13 cellular contexts compared by ENCODE assay signal in genomic region chr9:137456864-137457405, GRCh38. TPM values are rescaled to one million over a fixed set of nuclear protein-coding genes. Genes with fewer than 3 reads are reported as not detected.
A peak's percentile ranks its signal among the peaks of the same experiment; 100 is the strongest.
DNase-seq lines count a peak whose midpoint lies in the region; ATAC-seq and TF ChIP-seq lines count a peak whose summit lies in the region.
"Had no signal": no experiment of that assay in that cellular context is flagged by ENCODE, and none has a peak within 500 bp of the region (broad histone marks: within the 10 kb centered on the region; RNA-seq: fewer than 3 reads in every experiment).

No MANE protein-coding gene starts in this region.

- H3K4me3 Mint-ChIP-seq in mesothelial cell of epicardium = peak overlapping the region; percentile 34

- H3K27ac Mint-ChIP-seq in activated naive CD4-positive, alpha-beta T cell treated with anti-CD3 and anti-CD28 coated beads, Interleukin-2, amount 50 U/mL, for 72 hours = no peak overlapping the region
- H3K27ac Mint-ChIP-seq in mesothelial cell of epicardium = peak overlapping the region; percentile 47
- H3K27ac Mint-ChIP-seq: activated T-helper 17 cell treated with anti-CD3 and anti-CD28 coated beads, Interleukin-2, amount 50 U/mL, for 72 hours had no signal

- TF ChIP-seq CTCF in left ventricle myocardium inferior (IDR thresholded peaks at IDR 0.05; ENCODE audit: borderline replicate concordance) = no peak
- TF ChIP-seq CTCF in mesothelial cell of epicardium (IDR thresholded peaks at IDR 0.05; ENCODE audit: unreplicated experiment) = no peak
- TF ChIP-seq CTCF in upper lobe of right lung (IDR thresholded peaks at IDR 0.05) = no peak

- no peaks in the 10 kb centered on the region for H3K36me3 Mint-ChIP-seq in activated naive CD4-positive, alpha-beta T cell treated with anti-CD3 and anti-CD28 coated beads, Interleukin-2, amount 50 U/mL, for 72 hours
- H3K36me3 Mint-ChIP-seq in mesothelial cell of epicardium = peaks cover 3% of the 10 kb centered on the region

- H3K9me3 Mint-ChIP-seq in activated naive CD4-positive, alpha-beta T cell treated with anti-CD3 and anti-CD28 coated beads, Interleukin-2, amount 50 U/mL, for 72 hours = no peaks in the 10 kb centered on the region
- H3K9me3 Mint-ChIP-seq in mesothelial cell of epicardium = no peaks in the 10 kb centered on the region
- H3K9me3 Mint-ChIP-seq: activated T-helper 17 cell treated with anti-CD3 and anti-CD28 coated beads, Interleukin-2, amount 50 U/mL, for 72 hours had no signal

- H3K4me3 ChIP-seq in left ventricle myocardium inferior (no peak overlapping the region), upper lobe of right lung (no peak overlapping the region)

- H3K4me1 Mint-ChIP-seq in mesothelial cell of epicardium = peaks cover 13% of the 10 kb centered on the region
- H3K4me1 Mint-ChIP-seq: activated T-helper 17 cell treated with anti-CD3 and anti-CD28 coated beads, Interleukin-2, amount 50 U/mL, for 72 hours had no signal

- H3K4me1 ChIP-seq in left ventricle myocardium inferior (peaks cover 44% of the 10 kb centered on the region), upper lobe of right lung (peaks cover 22% of the 10 kb centered on the region)

- H3K9me3 ChIP-seq in left ventricle myocardium inferior (replicated peaks) (no peaks in the 10 kb centered on the region), upper lobe of right lung (no peaks in the 10 kb centered on the region)

- peaks cover 13% of the 10 kb centered on the region for H3K36me3 ChIP-seq in left ventricle myocardium inferior
- no peaks in the 10 kb centered on the region for H3K36me3 ChIP-seq in upper lobe of right lung

- peaks cover 13% of the 10 kb centered on the region for H3K27me3 Mint-ChIP-seq in mesothelial cell of epicardium (ENCODE audit: low read depth)
- H3K27me3 Mint-ChIP-seq: activated T-helper 17 cell treated with anti-CD3 and anti-CD28 coated beads, Interleukin-2, amount 50 U/mL, for 72 hours had no signal

- H3K27ac ChIP-seq in left ventricle myocardium inferior (replicated peaks) = no peak overlapping the region
- no peak overlapping the region for H3K27ac ChIP-seq in upper lobe of right lung

- no peak for ATAC-seq in activated naive CD4-positive, alpha-beta T cell treated with anti-CD3 and anti-CD28 coated beads, Interleukin-2, amount 50 U/mL, for 72 hours
- ATAC-seq in upper lobe of right lung (no peak), HG03045 (IDR thresholded peaks at IDR 0.05; ENCODE audit: unreplicated experiment) (no peak), HG03175 (IDR thresholded peaks at IDR 0.05; ENCODE audit: unreplicated experiment) (no peak), GM21381 (IDR thresholded peaks at IDR 0.05; ENCODE audit: unreplicated experiment) (no peak)
- ATAC-seq: activated T-helper 17 cell treated with anti-CD3 and anti-CD28 coated beads, Interleukin-2, amount 50 U/mL, for 72 hours had no signal

- H3K27me3 ChIP-seq in left ventricle myocardium inferior (ENCODE audit: low read depth) (no peaks in the 10 kb centered on the region), upper lobe of right lung (no peaks in the 10 kb centered on the region)

- DNase-seq in cardiac septum (ENCODE audit: low spot score) (peak; percentile 69), left ventricle myocardium inferior (no peak), mesothelial cell of epicardium (ENCODE audit: low spot score in 2 of 2, unreplicated experiment in 2 of 2) (no peak), upper lobe of right lung (peak; percentile 57)
- DNase-seq in activated naive CD4-positive, alpha-beta T cell treated with anti-CD3 and anti-CD28 coated beads, Interleukin-2, amount 50 U/mL, for 72 hours (ENCODE audit: low spot score in 2 of 2) = peak; percentile 4 to 55
- DNase-seq: foreskin melanocyte, GOT3, NCI-H1694 treated with DMSO at 0.1 percent for 48 hours, trophoblast cell had no signal

- intact Hi-C loops in cardiac septum (cut with DNase I) = no loop called here
- intact Hi-C loops in left ventricle myocardium inferior (cut with micrococcal nuclease) = no loop called here
- intact Hi-C loops in upper lobe of right lung (cut with DNase I) = no loop called here

RNA-seq across cellular contexts. Expression of gene NSMF, which starts 2.2 kb away (rescaled TPM):
- total RNA-seq in cardiac septum (12.2 TPM), left ventricle myocardium inferior (9.8 TPM), mesothelial cell of epicardium (85.3 to 85.6 TPM (median 85.3 TPM) in 3 replicates), upper lobe of right lung (23.9 TPM)
- 10 to 100 TPM; 12.0 to 61.3 TPM for total RNA-seq in activated naive CD4-positive, alpha-beta T cell treated with anti-CD3 and anti-CD28 coated beads, Interleukin-2, amount 50 U/mL, for 72 hours

RNA-seq across cellular contexts. Expression of gene ENTPD8, which starts 15.8 kb away (rescaled TPM):
- total RNA-seq in cardiac septum (not detected), left ventricle myocardium inferior (not detected), mesothelial cell of epicardium (1.4 to 1.7 TPM (median 1.6 TPM) in 3 replicates), upper lobe of right lung (not detected)
- total RNA-seq in activated naive CD4-positive, alpha-beta T cell treated with anti-CD3 and anti-CD28 coated beads, Interleukin-2, amount 50 U/mL, for 72 hours = not detected
- total RNA-seq: activated T-helper 17 cell treated with anti-CD3 and anti-CD28 coated beads, Interleukin-2, amount 50 U/mL, for 72 hours had no signal

RNA-seq across cellular contexts. Expression of gene NOXA1, which starts 33.7 kb away (rescaled TPM):
- 3.3 TPM for total RNA-seq in cardiac septum
- total RNA-seq in left ventricle myocardium inferior = 2.0 TPM
- total RNA-seq in activated naive CD4-positive, alpha-beta T cell treated with anti-CD3 and anti-CD28 coated beads, Interleukin-2, amount 50 U/mL, for 72 hours = 1 to 10 TPM in 1 of 2 donors, not detected in 1; 1.5 TPM
- 19.9 to 22.1 TPM (median 21.4 TPM) in 3 replicates for total RNA-seq in mesothelial cell of epicardium
- total RNA-seq in upper lobe of right lung = 6.5 TPM

RNA-seq across cellular contexts. Expression of gene EXD3, which starts 34.0 kb away (rescaled TPM):
- 11.3 TPM for total RNA-seq in cardiac septum
- total RNA-seq in left ventricle myocardium inferior = 9.2 TPM
- 10 to 100 TPM in 1 of 2 donors, 1 to 10 TPM in 1; 7.9 to 14.8 TPM for total RNA-seq in activated naive CD4-positive, alpha-beta T cell treated with anti-CD3 and anti-CD28 coated beads, Interleukin-2, amount 50 U/mL, for 72 hours
- total RNA-seq in mesothelial cell of epicardium = 37.2 to 38.2 TPM (median 37.3 TPM) in 3 replicates
- 27.3 TPM for total RNA-seq in upper lobe of right lung

Comparison
In these comparisons a context has a peak if more than half of its experiments do, and no peak if none do; other contexts are left out.
1. DNase-seq: peak in cardiac septum (single experiment), activated naive CD4-positive, alpha-beta T cell treated with anti-CD3 and anti-CD28 coated beads, Interleukin-2, amount 50 U/mL, for 72 hours (2 of 2) and upper lobe of right lung (single experiment); none in left ventricle myocardium inferior (single experiment) and mesothelial cell of epicardium (0 of 2).